Comparison of ENCODE assay signal across 8 cellular contexts in genomic region chr7:27661776-27662489, GRCh38. TPM values are rescaled to one million over a fixed set of nuclear protein-coding genes. Genes with fewer than 3 reads are reported as not detected.
DNase-seq lines count a peak whose midpoint lies in the region; ATAC-seq and TF ChIP-seq lines count a peak whose summit lies in the region.

No MANE protein-coding gene starts in this region.

- DNase-seq in AG10803 (ENCODE audit: low read depth) (peak; percentile 18), GM20000 (ENCODE audit: low spot score) (peak; percentile 46), left ventricle myocardium inferior (peak; percentile 24), pons (ENCODE audit: low spot score) (peak; percentile 63), D341Med (ENCODE audit: low spot score) (no peak)

- WGBS in adipose tissue, 3 donors, result 7 to 12% (median 8%) methylated on average over 18 of the region's 18 CpGs

- H3K4me1 ChIP-seq in OCI-LY3 (ENCODE audit: low read length) (peaks cover 4% of the 10 kb centered on the region; the same call in 1 of the 2 replicates), left ventricle myocardium inferior (peaks cover 33% of the 10 kb centered on the region)

- ATAC-seq in GM18861 (IDR thresholded peaks at IDR 0.05; ENCODE audit: unreplicated experiment), result no peak

- H3K9me3 ChIP-seq in OCI-LY3 (ENCODE audit: insufficient read depth, low read length) (no peaks in the 10 kb centered on the region), left ventricle myocardium inferior (replicated peaks) (no peaks in the 10 kb centered on the region)

- H2AFZ ChIP-seq in OCI-LY3 (ENCODE audit: low read depth, low read length), result peak overlapping the region; percentile 62

- intact Hi-C loops in left ventricle myocardium inferior (cut with micrococcal nuclease), result no loop called here

- H4K20me1 ChIP-seq in OCI-LY3 (ENCODE audit: insufficient read depth, low read length), result no peaks in the 10 kb centered on the region

- peak overlapping the region; percentile 85 for H3K4me3 ChIP-seq in AG10803 (ENCODE audit: low read length)
- peak overlapping the region; percentile 92 for H3K4me3 ChIP-seq in OCI-LY3 (ENCODE audit: low read length)
- H3K4me3 ChIP-seq in left ventricle myocardium inferior, result peak overlapping the region; percentile 85

- H3K36me3 ChIP-seq in OCI-LY3 (replicated peaks; ENCODE audit: low read depth, low read length) (no peaks in the 10 kb centered on the region), left ventricle myocardium inferior (no peaks in the 10 kb centered on the region)

- no peaks in the 10 kb centered on the region; the same call in 1 of the 2 replicates for H3K79me2 ChIP-seq in OCI-LY3 (ENCODE audit: low read length)

- TF ChIP-seq CTCF in AG10803 (conservative IDR thresholded peaks at IDR 0.05; ENCODE audit: low read length) (no peak), GM20000 (IDR thresholded peaks at IDR 0.05; ENCODE audit: extremely low read depth, missing control alignments) (no peak), OCI-LY3 (IDR thresholded peaks at IDR 0.05; ENCODE audit: low read depth, low read length) (no peak), left ventricle myocardium inferior (IDR thresholded peaks at IDR 0.05; ENCODE audit: borderline replicate concordance) (no peak)

- H3K27ac ChIP-seq in OCI-LY3 (ENCODE audit: low read length) (no peak overlapping the region), adipose tissue (ENCODE audit: low read depth, low read length) (peak overlapping the region; percentile 13), left ventricle myocardium inferior (replicated peaks) (peak overlapping the region; percentile 90)

- H3K9ac ChIP-seq in OCI-LY3 (ENCODE audit: low read length), result peak overlapping the region; percentile 76

- H3K27me3 ChIP-seq in OCI-LY3 (ENCODE audit: low read depth, low read length) (no peaks in the 10 kb centered on the region), left ventricle myocardium inferior (ENCODE audit: low read depth) (no peaks in the 10 kb centered on the region)

- peak overlapping the region; percentile 85 for H3K4me2 ChIP-seq in OCI-LY3 (ENCODE audit: low read length)

RNA-seq across cellular contexts. Expression of gene HIBADH, which starts 0.8 kb away (rescaled TPM):
- polyA plus RNA-seq in adipose tissue, result 10 to 100 TPM; 15.0 to 68.2 (median 51.2) TPM
- total RNA-seq in left ventricle myocardium inferior, result 90.8 TPM
